27 cellular contexts compared by ENCODE assay signal in genomic region chr2:82823892-82824291, GRCh38.
DNase-seq lines count a peak whose midpoint lies in the region; ATAC-seq, FAIRE-seq and TF ChIP-seq lines count a peak whose summit lies in the region.
"Had no signal": no experiment of that assay in that cellular context is flagged by ENCODE, and none has a peak within 500 bp of the region (broad histone marks: within the 10 kb centered on the region; RNA-seq: fewer than 3 reads in every experiment).

No MANE protein-coding gene starts in this region.

- POLR2A ChIA-PET in HepG2 (lab: Yijun Ruan, JAX): no interaction called here
- POLR2A ChIA-PET in IMR-90 (lab: Charles Lee; ENCODE audit: unreplicated experiment): no interaction called here

- H3K18ac ChIP-seq in IMR-90 (ENCODE audit: low read depth, low read length): no peak overlapping the region

- no peak for TF ChIP-seq EP300 in HepG2 (IDR thresholded peaks at IDR 0.05; ENCODE audit: low read depth in 2 of 2, low read length in 2 of 2)
- TF ChIP-seq EP300 in HepG2 (CRISPR knock-in tag; IDR thresholded peaks at IDR 0.05; ENCODE audit: borderline replicate concordance): no peak
- no peak for TF ChIP-seq EP300 in neural cell (conservative IDR thresholded peaks at IDR 0.05; ENCODE audit: poor library complexity, severe bottlenecking)

- no peak overlapping the region for H2AK9ac ChIP-seq in IMR-90 (replicated peaks; ENCODE audit: low read depth, low read length, poor library complexity)

- no peak overlapping the region for H2BK5ac ChIP-seq in IMR-90 (ENCODE audit: low read depth, low read length, poor library complexity, severe bottlenecking)

- no peak overlapping the region for H2BK20ac ChIP-seq in IMR-90 (ENCODE audit: low read depth, low read length)

- no peak overlapping the region for H3K4me2 ChIP-seq in HepG2 (ENCODE audit: low read depth, low read length)
- no peak overlapping the region for H3K4me2 ChIP-seq in IMR-90 (ENCODE audit: low read depth, low read length)
- H3K4me2 ChIP-seq in neural cell (ENCODE audit: low read length): peak overlapping the region; percentile 16
- H3K4me2 ChIP-seq: BLaER1 had no signal

- H3K23ac ChIP-seq in IMR-90 (ENCODE audit: low read depth, low read length): no peak overlapping the region

- CTCF ChIA-PET in HepG2 (lab: Yijun Ruan, JAX; ENCODE audit: low intra/inter-chr PET ratio, low total read pairs) (no interaction called here), IMR-90 (lab: Yijun Ruan, JAX) (no interaction called here)

- H3K79me2 ChIP-seq in HepG2 (ENCODE audit: insufficient read depth, low read length) (no peaks in the 10 kb centered on the region), neural cell (replicated peaks; ENCODE audit: insufficient read depth, low read length) (no peaks in the 10 kb centered on the region)

- no peak overlapping the region for H3K56ac ChIP-seq in IMR-90 (ENCODE audit: extremely low read depth, insufficient read depth, low read length)

- H4K8ac ChIP-seq in IMR-90 (ENCODE audit: low read depth in 2 of 2, low read length in 2 of 2): no peak overlapping the region

- H3K9me2 ChIP-seq in neural cell (ENCODE audit: insufficient read depth, low read length): no peaks in the 10 kb centered on the region

- BruUV-seq in HepG2 (replicated peaks; lab: Mats Ljungman, UMichigan) (no TSS peak), IMR-90 (replicated peaks; lab: Mats Ljungman, UMichigan) (no TSS peak)

- no peaks in the 10 kb centered on the region for H4K20me1 ChIP-seq in HepG2 (ENCODE audit: insufficient read depth, low read length)
- H4K20me1 ChIP-seq in IMR-90 (ENCODE audit: insufficient read depth, low read length): no peaks in the 10 kb centered on the region
- no peaks in the 10 kb centered on the region for H4K20me1 ChIP-seq in neural cell (ENCODE audit: insufficient read depth)
- H4K20me1 ChIP-seq: BLaER1 had no signal

- dilution Hi-C loops in IMR-90 (cut with HindIII; ENCODE audit: low sequenced_read_pairs, unreplicated experiment): no loop called here

- no peak overlapping the region for H2BK120ac ChIP-seq in IMR-90 (ENCODE audit: low read depth, low read length)

- no peak overlapping the region for H3K14ac ChIP-seq in IMR-90 (replicated peaks; ENCODE audit: low read depth, low read length)

- H4K91ac ChIP-seq in IMR-90 (ENCODE audit: insufficient read depth, low read depth, low read length): no peak overlapping the region

- no peak overlapping the region for H2AFZ ChIP-seq in HepG2 (ENCODE audit: low read length)
- H2AFZ ChIP-seq in IMR-90 (replicated peaks; ENCODE audit: low read length, poor library complexity): no peak overlapping the region
- H2AFZ ChIP-seq in neural cell (ENCODE audit: low read depth, low read length): no peak overlapping the region

- H3K27me3 ChIP-seq in HepG2 (ENCODE audit: control insufficient read depth in 1 of 2, insufficient read depth in 2 of 2, low read length in 2 of 2) (no peaks in the 10 kb centered on the region), right lobe of liver (no peaks in the 10 kb centered on the region), IMR-90 (ENCODE audit: control insufficient read depth, insufficient read depth, low read length) (no peaks in the 10 kb centered on the region), neural cell (ENCODE audit: insufficient read depth, low read depth, low read length) (no peaks in the 10 kb centered on the region), dorsolateral prefrontal cortex (peaks cover 0 to 3% (median 0%) of the 10 kb centered on the region in 45 donors)
- H3K27me3 ChIP-seq: BE2C, BLaER1 had no signal

- DNase-seq in HepG2 (ENCODE audit: low spot score): no peak
- no peak for DNase-seq in right lobe of liver
- no peak for DNase-seq in IMR-90
- no peak for DNase-seq in dorsolateral prefrontal cortex
- no peak for DNase-seq in NCI-H2171 treated with DMSO at 0.1 percent for 48 hours (lab: John Stamatoyannopoulos, UW)
- DNase-seq: ACHN; BE2C; C1 segment of cervical spinal cord; CD4-positive, alpha-beta memory T cell; CD4-positive, CD25-positive, alpha-beta regulatory T cell; CD8-positive, alpha-beta memory T cell; COR-L47; DMS 273 treated with DMSO at 0.1 percent for 48 hours; DMS153; DMS53; DMS79; DND-41; EL; GDM1 had no signal

- ATAC-seq in HepG2 (no peak), right lobe of liver (no peak), IMR-90 (ENCODE audit: low read depth) (no peak), GM18868 (IDR thresholded peaks at IDR 0.05; ENCODE audit: unreplicated experiment) (no peak)
- ATAC-seq: GM12878 had no signal

- H3K36me3 ChIP-seq in HepG2 (replicated peaks in 1 of 2; ENCODE audit: control insufficient read depth in 1 of 2, insufficient read depth in 2 of 2, low read length in 2 of 2) (no peaks in the 10 kb centered on the region), right lobe of liver (no peaks in the 10 kb centered on the region), IMR-90 (ENCODE audit: control insufficient read depth, insufficient read depth, low read length) (no peaks in the 10 kb centered on the region), neural cell (ENCODE audit: insufficient read depth, low read length) (no peaks in the 10 kb centered on the region)
- H3K36me3 ChIP-seq: BE2C, BLaER1 had no signal

- no peak overlapping the region for H4K5ac ChIP-seq in IMR-90 (ENCODE audit: low read depth, low read length)

- no peaks in the 10 kb centered on the region for H3K9me1 ChIP-seq in IMR-90 (ENCODE audit: insufficient read depth, low read length)

- no peaks in the 10 kb centered on the region for H3F3A ChIP-seq in neural cell (ENCODE audit: insufficient read depth, low read length, poor library complexity, severe bottlenecking)

- H3K4me3 ChIP-seq in HepG2 (replicated peaks in 1 of 3; ENCODE audit: insufficient read depth in 1 of 3, low read depth in 2 of 3, low read length in 3 of 3) (no peak overlapping the region), right lobe of liver (no peak overlapping the region), IMR-90 (ENCODE audit: insufficient read depth, low read depth, low read length) (no peak overlapping the region), neural cell (ENCODE audit: low read length) (no peak overlapping the region), dorsolateral prefrontal cortex (no peak overlapping the region)
- H3K4me3 ChIP-seq: BLaER1, GM12878 had no signal

- intact Hi-C loops in HepG2 (cut with micrococcal nuclease; ENCODE audit: unreplicated experiment) (no loop called here), right lobe of liver (cut with DNase I) (no loop called here), IMR-90 (cut with micrococcal nuclease) (no loop called here), dorsolateral prefrontal cortex (cut with DNase I) (no loop called here)

- no peaks in the 10 kb centered on the region for H3K4me1 ChIP-seq in HepG2 (ENCODE audit: insufficient read depth, low read length)
- no peaks in the 10 kb centered on the region for H3K4me1 ChIP-seq in right lobe of liver
- no peaks in the 10 kb centered on the region for H3K4me1 ChIP-seq in IMR-90 (ENCODE audit: control insufficient read depth, insufficient read depth, low read length)
- H3K4me1 ChIP-seq: BE2C, BLaER1 had no signal

- H2BK15ac ChIP-seq in IMR-90 (ENCODE audit: low read depth, low read length): no peak overlapping the region

- in situ Hi-C loops in HepG2 (cut with HindIII; ENCODE audit: extremely low pct_ligation_motif_present, low pct_unique_long_range_greater_than_20kb): no loop called here
- in situ Hi-C loops in IMR-90 (cut with MboI; ENCODE audit: low sequenced_read_pairs): no loop called here

- H3K9ac ChIP-seq in HepG2 (ENCODE audit: insufficient read depth, low read depth, low read length) (no peak overlapping the region), IMR-90 (ENCODE audit: low read depth, low read length) (no peak overlapping the region), neural cell (ENCODE audit: low read length) (no peak overlapping the region)
- H3K9ac ChIP-seq: BLaER1 had no signal

- TF ChIP-seq RAD21 in HepG2 (CRISPR knock-in tag; IDR thresholded peaks at IDR 0.05) (no peak), IMR-90 (IDR thresholded peaks at IDR 0.05; ENCODE audit: low read length) (no peak), neural cell (conservative IDR thresholded peaks at IDR 0.05) (no peak)

- no peak overlapping the region for H2AK5ac ChIP-seq in IMR-90 (ENCODE audit: low read depth, low read length)

- no peak for FAIRE-seq in HepG2 (lab: Jason Lieb, UNC)
- FAIRE-seq: GM12878, GM12892, GM18507, GM19239 had no signal

- 0% methylated on average over 1 of the region's 1 CpG for WGBS in HepG2 (ENCODE audit: low lambda C conversion rate)
- WGBS in right lobe of liver (ENCODE audit: insufficient coverage, low coverage, low lambda C conversion rate, missing lambda C conversion rate): 65% methylated on average over 1 of the region's 1 CpG
- WGBS in IMR-90 (ENCODE audit: extremely low coverage in 2 of 2, insufficient read length in 1 of 2), 2 experiments: no CpG with 5 or more reads among the region's 1 CpG

- H3K4ac ChIP-seq in IMR-90 (ENCODE audit: low read depth, low read length): no peak overlapping the region

- no peak for TF ChIP-seq CTCF in HepG2 (CRISPR knock-in tag; IDR thresholded peaks at IDR 0.05)
- TF ChIP-seq CTCF in right lobe of liver (IDR thresholded peaks at IDR 0.05): no peak
- no peak for TF ChIP-seq CTCF in IMR-90 (conservative IDR thresholded peaks at IDR 0.05; ENCODE audit: low read depth, low read length)
- no peak for TF ChIP-seq CTCF in neural cell (IDR thresholded peaks at IDR 0.05; ENCODE audit: poor library complexity, severe bottlenecking)
- TF ChIP-seq CTCF in dorsolateral prefrontal cortex (IDR thresholded peaks at IDR 0.05 in 54 of 56, conservative IDR thresholded peaks at IDR 0.05 in 2 of 56; ENCODE audit: low read depth in 1 of 56, partially characterized antibody in 56 of 56): no peak

- TF ChIP-seq POLR2A in HepG2 (IDR thresholded peaks at IDR 0.05; ENCODE audit: insufficient read depth in 1 of 2, low read depth in 2 of 2, low read length in 2 of 2): no peak
- TF ChIP-seq POLR2A in right lobe of liver (IDR thresholded peaks at IDR 0.05): no peak
- no peak for TF ChIP-seq POLR2A in IMR-90 (IDR thresholded peaks at IDR 0.05; ENCODE audit: low read depth, low read length)

- H3K27ac ChIP-seq in HepG2 (ENCODE audit: extremely low read length, insufficient read depth, low read length) (no peak overlapping the region), right lobe of liver (no peak overlapping the region), IMR-90 (ENCODE audit: insufficient read depth, low read length) (no peak overlapping the region), neural cell (ENCODE audit: low read length) (no peak overlapping the region), dorsolateral prefrontal cortex (no peak overlapping the region)
- H3K27ac ChIP-seq: 22Rv1, BLaER1 had no signal

- H3K9me3 ChIP-seq in HepG2 (ENCODE audit: low read length) (peaks cover 13% of the 10 kb centered on the region; the same call in 1 of the 2 replicates), right lobe of liver (no peaks in the 10 kb centered on the region), IMR-90 (ENCODE audit: control insufficient read depth, insufficient read depth, low read length) (no peaks in the 10 kb centered on the region), neural cell (ENCODE audit: low read length) (no peaks in the 10 kb centered on the region)
- H3K9me3 ChIP-seq: BE2C, BLaER1 had no signal

- no peaks in the 10 kb centered on the region for H3K79me1 ChIP-seq in IMR-90 (ENCODE audit: low read depth in 1 of 2, low read length in 2 of 2)

TF ChIP-seq in IMR-90, 13 proteins besides CTCF, POLR2A, EP300 and RAD21 (continues in another document):
- peak; percentile 68 for TF ChIP-seq MAFK (IDR thresholded peaks at IDR 0.05; ENCODE audit: low read depth, low read length)
